1 cellular context compared by ENCODE assay signal in the genomic region with DNA sequence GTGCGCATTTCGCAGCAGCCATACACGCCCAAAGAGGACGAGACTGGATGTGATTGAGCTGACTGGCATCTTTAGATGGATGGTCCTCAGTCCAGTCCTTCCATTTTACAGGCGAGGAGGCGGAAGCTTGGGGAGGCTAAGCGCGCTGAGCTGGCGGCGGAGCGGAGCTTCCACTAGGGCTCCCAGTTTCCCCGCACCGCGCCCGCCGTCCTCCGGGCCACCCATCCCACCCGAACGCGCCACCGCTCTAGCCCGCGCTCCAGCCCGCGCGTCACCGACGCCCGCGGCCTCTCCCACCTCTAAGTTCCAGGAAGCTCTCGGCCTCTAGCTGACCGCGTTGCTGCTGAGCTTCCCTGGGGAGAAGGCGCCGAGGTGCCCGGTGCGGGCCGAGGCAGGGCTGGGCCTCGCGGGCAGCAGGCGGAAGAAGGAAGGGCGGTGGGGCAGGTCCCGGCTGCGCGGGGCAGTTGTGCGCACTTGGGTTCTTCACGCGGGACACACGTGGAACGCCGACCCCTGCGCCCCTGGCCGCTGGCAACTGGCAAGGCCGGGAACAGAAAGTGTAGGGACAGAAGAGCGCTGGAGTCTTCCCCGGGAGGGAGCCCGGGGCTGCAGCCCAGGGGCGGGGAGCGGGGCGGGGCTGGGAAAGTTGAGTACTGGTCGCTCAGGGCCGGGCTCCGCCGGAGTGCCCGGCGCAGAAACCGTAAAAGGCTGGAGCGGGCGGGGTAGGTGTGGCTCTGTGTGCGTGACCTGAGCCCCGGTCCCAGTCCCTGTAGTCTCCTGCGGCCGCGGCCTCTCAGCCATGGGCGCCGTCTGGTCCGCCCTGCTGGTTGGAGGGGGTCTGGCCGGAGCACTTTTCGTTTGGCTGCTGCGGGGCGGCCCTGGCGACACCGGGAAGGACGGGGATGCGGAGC.
TF ChIP-seq lines count a peak whose summit lies in the region.

A gene (plus strand): TSS at position 763 of the 911 bp plus-strand sequence. CDS start 37 bp downstream, at position 800.

TF ChIP-seq in GM23338, 12 proteins besides CTCF, POLR2A, EP300 and RAD21 (continued from another document):
- TF ChIP-seq, protein P1, sequence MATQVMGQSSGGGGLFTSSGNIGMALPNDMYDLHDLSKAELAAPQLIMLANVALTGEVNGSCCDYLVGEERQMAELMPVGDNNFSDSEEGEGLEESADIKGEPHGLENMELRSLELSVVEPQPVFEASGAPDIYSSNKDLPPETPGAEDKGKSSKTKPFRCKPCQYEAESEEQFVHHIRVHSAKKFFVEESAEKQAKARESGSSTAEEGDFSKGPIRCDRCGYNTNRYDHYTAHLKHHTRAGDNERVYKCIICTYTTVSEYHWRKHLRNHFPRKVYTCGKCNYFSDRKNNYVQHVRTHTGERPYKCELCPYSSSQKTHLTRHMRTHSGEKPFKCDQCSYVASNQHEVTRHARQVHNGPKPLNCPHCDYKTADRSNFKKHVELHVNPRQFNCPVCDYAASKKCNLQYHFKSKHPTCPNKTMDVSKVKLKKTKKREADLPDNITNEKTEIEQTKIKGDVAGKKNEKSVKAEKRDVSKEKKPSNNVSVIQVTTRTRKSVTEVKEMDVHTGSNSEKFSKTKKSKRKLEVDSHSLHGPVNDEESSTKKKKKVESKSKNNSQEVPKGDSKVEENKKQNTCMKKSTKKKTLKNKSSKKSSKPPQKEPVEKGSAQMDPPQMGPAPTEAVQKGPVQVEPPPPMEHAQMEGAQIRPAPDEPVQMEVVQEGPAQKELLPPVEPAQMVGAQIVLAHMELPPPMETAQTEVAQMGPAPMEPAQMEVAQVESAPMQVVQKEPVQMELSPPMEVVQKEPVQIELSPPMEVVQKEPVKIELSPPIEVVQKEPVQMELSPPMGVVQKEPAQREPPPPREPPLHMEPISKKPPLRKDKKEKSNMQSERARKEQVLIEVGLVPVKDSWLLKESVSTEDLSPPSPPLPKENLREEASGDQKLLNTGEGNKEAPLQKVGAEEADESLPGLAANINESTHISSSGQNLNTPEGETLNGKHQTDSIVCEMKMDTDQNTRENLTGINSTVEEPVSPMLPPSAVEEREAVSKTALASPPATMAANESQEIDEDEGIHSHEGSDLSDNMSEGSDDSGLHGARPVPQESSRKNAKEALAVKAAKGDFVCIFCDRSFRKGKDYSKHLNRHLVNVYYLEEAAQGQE (IDR thresholded peaks at IDR 0.05; ENCODE audit: unreplicated experiment) = no peak
- TF ChIP-seq NANOG (IDR thresholded peaks at IDR 0.05; ENCODE audit: borderline replicate concordance) (no peak), EZH2phosphoT487 (IDR thresholded peaks at IDR 0.05; ENCODE audit: unreplicated experiment) (no peak), STAT1 (IDR thresholded peaks at IDR 0.05; ENCODE audit: unreplicated experiment) (no peak), ZNF114 (CRISPR knock-in tag; IDR thresholded peaks at IDR 0.05) (no peak), POLR2AphosphoS5 (IDR thresholded peaks at IDR 0.05; ENCODE audit: low read depth) (peak; percentile 80), CREB1 (CRISPR knock-in tag; IDR thresholded peaks at IDR 0.05; ENCODE audit: low read depth) (no peak)
